1 cellular context compared by ENCODE assay signal in the genomic region with DNA sequence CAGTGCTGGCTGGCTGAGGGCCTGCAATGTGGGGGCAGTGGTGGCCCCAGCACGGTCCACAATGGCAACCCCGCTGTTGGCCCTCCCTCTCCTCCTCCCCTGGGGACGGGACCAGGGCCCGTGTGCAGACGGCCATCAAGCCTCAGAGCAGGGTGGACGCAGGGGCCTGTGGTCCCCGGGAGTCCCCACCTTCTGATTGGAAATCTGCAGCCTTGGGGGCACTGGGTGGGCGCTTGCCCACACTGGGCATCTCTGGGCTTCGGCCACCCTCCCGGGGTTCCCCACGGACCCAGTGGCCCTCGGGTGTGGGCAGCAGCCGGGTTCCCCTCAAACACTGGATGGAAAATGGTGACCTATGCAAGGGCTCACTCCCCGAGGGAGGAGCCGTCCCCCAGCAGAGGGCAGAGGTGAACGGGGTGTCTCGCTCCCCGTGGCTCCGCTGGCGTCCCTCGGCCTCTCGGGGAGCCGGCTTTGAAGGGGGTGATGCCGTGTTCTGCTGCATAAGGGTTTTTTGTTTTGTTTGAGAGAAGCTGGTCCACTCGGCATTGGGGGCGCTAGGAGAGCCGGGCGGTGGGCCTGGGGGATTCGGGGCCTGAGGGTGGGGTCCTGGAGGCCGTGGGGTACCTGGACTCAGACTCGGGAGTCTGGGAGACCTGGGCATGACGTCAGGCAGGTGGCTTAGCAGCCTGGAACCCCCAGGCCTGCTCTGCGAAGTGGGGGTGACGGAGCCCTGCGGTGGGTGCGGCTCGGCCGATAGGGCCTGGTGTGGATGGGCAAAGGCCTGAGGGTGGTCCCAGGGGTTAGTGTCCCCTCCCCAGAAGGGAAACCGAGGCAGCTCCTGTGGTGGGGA.
TF ChIP-seq lines count a peak whose summit lies in the region.

No MANE protein-coding gene starts in this region.

TF ChIP-seq in HepG2, 621 proteins besides CTCF, POLR2A, EP300 and RAD21:
- TF ChIP-seq AGO2 (optimal IDR thresholded peaks at IDR 0.05; ENCODE audit: low read depth, low read length) (peak; percentile 11), TEAD2 (CRISPR knock-in tag; IDR thresholded peaks at IDR 0.05) (no peak), ZNF687 (CRISPR knock-in tag; IDR thresholded peaks at IDR 0.05) (peak; percentile 5; the same call in 1 of the 2 replicates), CBX1 (IDR thresholded peaks at IDR 0.05; ENCODE audit: low read depth) (no peak), STAG1 (CRISPR knock-in tag; IDR thresholded peaks at IDR 0.05) (peak; percentile 10; the same call in 1 of the 2 replicates), RBFOX2 (IDR thresholded peaks at IDR 0.05; ENCODE audit: low read depth, low read length) (peak; percentile 54; the same call in 1 of the 2 replicates), ZBTB10 (CRISPR knock-in tag; IDR thresholded peaks at IDR 0.05; ENCODE audit: borderline replicate concordance) (0 out of 2 replicates have a peak, but pooled peaks have one; percentile 58), ZNF232 (CRISPR knock-in tag; IDR thresholded peaks at IDR 0.05; ENCODE audit: borderline replicate concordance) (no peak), THAP7 (CRISPR knock-in tag; IDR thresholded peaks at IDR 0.05) (no peak), MLX (CRISPR knock-in tag; IDR thresholded peaks at IDR 0.05) (no peak)
